ENCODE assay signal across 8 cellular contexts in genomic region chr11:20127671-20128527, GRCh38. TPM values are rescaled to one million over a fixed set of nuclear protein-coding genes. Genes with fewer than 3 reads are reported as not detected.
DNase-seq lines count a peak whose midpoint lies in the region; ATAC-seq, FAIRE-seq and TF ChIP-seq lines count a peak whose summit lies in the region.

No MANE protein-coding gene starts in this region.

- intact Hi-C loops in activated B cell treated with CpG ODN at 0.5 μM for 24 hours (cut with micrococcal nuclease): loop anchor here (1.0 kb wide), 1 partner anchor 226 kb away; no protein-coding TSS in a partner anchor

- no peak for FAIRE-seq in bronchial epithelial cell (lab: Jason Lieb, UNC)

- peaks cover 3% of the 10 kb centered on the region for H3K27me3 ChIP-seq in bronchial epithelial cell (ENCODE audit: control insufficient read depth, insufficient read depth, low read length)

- DNase-seq in GM12865 (ENCODE audit: low read depth) (peak; percentile 72), NCI-H2196 (lab: John Stamatoyannopoulos, UW; ENCODE audit: unreplicated experiment) (peak; percentile 80), activated B cell treated with CpG ODN at 0.5 μM for 24 hours (peak; percentile 50), bronchial epithelial cell (ENCODE audit: low read depth) (peak; percentile 53), kidney tubule cell (ENCODE audit: low spot score) (peak; percentile 72)
- peak; percentile 77 to 80 for DNase-seq in stimulated activated CD4-positive, alpha-beta T cell treated with anti-CD3 and anti-CD28 coated beads, Interleukin-2, amount 100 ng/mL, for 48 hours

- TF ChIP-seq CTCF in GM12865 (IDR thresholded peaks at IDR 0.05; ENCODE audit: insufficient read depth, low read depth, low read length, missing control alignments) (peak; percentile 79), activated B cell treated with CpG ODN at 0.5 μM for 24 hours (IDR thresholded peaks at IDR 0.05) (no peak), bronchial epithelial cell (IDR thresholded peaks at IDR 0.05; ENCODE audit: insufficient read depth, low read length, severe bottlenecking) (peak; percentile 78)

- no peak overlapping the region for H3K4me3 Mint-ChIP-seq in activated B cell treated with CpG ODN at 0.5 μM for 24 hours

- no peaks in the 10 kb centered on the region for H3K9me3 Mint-ChIP-seq in activated B cell treated with CpG ODN at 0.5 μM for 24 hours

- CTCF ChIA-PET in activated B cell treated with CpG ODN at 0.5 μM for 24 hours (lab: Charles Lee): interaction anchor here (0.7 to 3.5 kb wide), 20 partner anchors 9 to 483 kb away, joined by 3 to 33 read pairs (median 4); no protein-coding TSS in a partner anchor

- POLR2A ChIA-PET in activated B cell treated with CpG ODN at 0.5 μM for 24 hours (lab: Charles Lee): interaction anchor here (0.6 kb wide), 1 partner anchor 259 kb away, joined by 3 read pairs; no protein-coding TSS in a partner anchor

- H3K36me3 ChIP-seq in bronchial epithelial cell (ENCODE audit: control insufficient read depth, insufficient read depth, low read length): no peaks in the 10 kb centered on the region

- no peak overlapping the region for H3K27ac Mint-ChIP-seq in activated B cell treated with CpG ODN at 0.5 μM for 24 hours

- H3K4me1 Mint-ChIP-seq in activated B cell treated with CpG ODN at 0.5 μM for 24 hours: peaks cover 10% of the 10 kb centered on the region

- no peaks in the 10 kb centered on the region for H3K36me3 Mint-ChIP-seq in activated B cell treated with CpG ODN at 0.5 μM for 24 hours (ENCODE audit: low read depth)

- H3K4me3 ChIP-seq in GM12865 (ENCODE audit: low read depth, low read length) (no peak overlapping the region), bronchial epithelial cell (ENCODE audit: low read depth, low read length) (no peak overlapping the region)

- peaks cover 14% of the 10 kb centered on the region for H3K27me3 Mint-ChIP-seq in activated B cell treated with CpG ODN at 0.5 μM for 24 hours

- peak; percentile 81 for ATAC-seq in HG02852 (IDR thresholded peaks at IDR 0.05; ENCODE audit: unreplicated experiment)
- ATAC-seq in activated B cell treated with CpG ODN at 0.5 μM for 24 hours (ENCODE audit: low read depth): peak; percentile 74
- no peak for ATAC-seq in HG03175 (IDR thresholded peaks at IDR 0.05; ENCODE audit: unreplicated experiment)

RNA-seq across cellular contexts. Expression of gene DBX1, which starts 32.4 kb away (rescaled TPM):
- total RNA-seq in activated B cell treated with CpG ODN at 0.5 μM for 24 hours (not detected in 2 replicates), bronchial epithelial cell (not detected in 2 replicates)
